8 cellular contexts compared by ENCODE assay signal in genomic region chr20:59042796-59043621, GRCh38. TPM values are rescaled to one million over a fixed set of nuclear protein-coding genes. Genes with fewer than 3 reads are reported as not detected.
DNase-seq lines count a peak whose midpoint lies in the region; TF ChIP-seq lines count a peak whose summit lies in the region.

No MANE protein-coding gene starts in this region.

- peaks cover 41% of the 10 kb centered on the region for H4K20me1 ChIP-seq in Loucy (ENCODE audit: insufficient read depth, low read length, poor library complexity, severe bottlenecking)

- H3K27me3 ChIP-seq in H7 (ENCODE audit: control insufficient read depth, insufficient read depth, low read length) (no peaks in the 10 kb centered on the region; the same call in 1 of the 2 replicates), Loucy (ENCODE audit: insufficient read depth, low read length, poor library complexity, severe bottlenecking) (no peaks in the 10 kb centered on the region), neuron (ENCODE audit: insufficient read depth, low read length) (no peaks in the 10 kb centered on the region), stomach smooth muscle (ENCODE audit: control insufficient read depth in 1 of 2, insufficient read depth in 2 of 2, low read length in 2 of 2) (no peaks in the 10 kb centered on the region)

- H3K27ac ChIP-seq in stomach smooth muscle (ENCODE audit: low read length): peak overlapping the region; percentile 50

- H3K36me3 ChIP-seq in H7 (replicated peaks; ENCODE audit: control insufficient read depth, insufficient read depth, low read length) (no peaks in the 10 kb centered on the region; the same call in 1 of the 2 replicates), Loucy (ENCODE audit: insufficient read depth, low read length) (peaks cover 2% of the 10 kb centered on the region; the same call in 1 of the 2 replicates), neuron (ENCODE audit: insufficient read depth, low read length) (no peaks in the 10 kb centered on the region), stomach smooth muscle (ENCODE audit: control insufficient read depth in 2 of 2, insufficient read depth in 2 of 2, low read length in 2 of 2) (peaks cover under 1 to 3% of the 10 kb centered on the region in 2 donors)

- H3K9ac ChIP-seq in Loucy (ENCODE audit: low read depth, low read length, poor library complexity, severe bottlenecking) (peak overlapping the region; percentile 83), stomach smooth muscle (ENCODE audit: low read length in 2 of 2) (peak overlapping the region; percentile 73 to 79)

- H3K4me2 ChIP-seq in Loucy (ENCODE audit: low read depth, low read length, poor library complexity, severe bottlenecking): peak overlapping the region; percentile 96

- no peaks in the 10 kb centered on the region for H3F3A ChIP-seq in Loucy (ENCODE audit: low read depth)

- H2AFZ ChIP-seq in Loucy (ENCODE audit: low read length): peak overlapping the region; percentile 100
- H2AFZ ChIP-seq in neuron (ENCODE audit: low read depth, low read length): peak overlapping the region; percentile 76

- H3K4me1 ChIP-seq in Loucy (ENCODE audit: insufficient read depth, low read length, poor library complexity, severe bottlenecking): peaks cover 49% of the 10 kb centered on the region
- H3K4me1 ChIP-seq in neuron (ENCODE audit: insufficient read depth, low read length): peaks cover 8% of the 10 kb centered on the region
- H3K4me1 ChIP-seq in stomach smooth muscle (ENCODE audit: control insufficient read depth, insufficient read depth, low read length): peaks cover 15% of the 10 kb centered on the region

- TF ChIP-seq CTCF in Loucy (conservative IDR thresholded peaks at IDR 0.05; ENCODE audit: low read length) (no peak), foreskin fibroblast (IDR thresholded peaks at IDR 0.05; ENCODE audit: low read depth, low read length) (no peak)

- no peaks in the 10 kb centered on the region for H3K9me3 ChIP-seq in Loucy (ENCODE audit: insufficient read depth, low read depth, low read length)
- peaks cover 3% of the 10 kb centered on the region for H3K9me3 ChIP-seq in neuron (ENCODE audit: low read length)
- no peaks in the 10 kb centered on the region for H3K9me3 ChIP-seq in stomach smooth muscle (ENCODE audit: control insufficient read depth in 2 of 2, low read length in 2 of 2)

- peak; percentile 95 for DNase-seq in ELR (ENCODE audit: low read depth)
- peak; percentile 99 for DNase-seq in H7
- peak; percentile 96 to 98 for DNase-seq in SHP77 (lab: John Stamatoyannopoulos, UW)
- peak; percentile 95 for DNase-seq in activated gamma-delta T cell (lab: John Stamatoyannopoulos, UW)
- DNase-seq in foreskin fibroblast: peak; percentile 91 to 98

- peak overlapping the region; percentile 61 for H3K4me3 ChIP-seq in H7 (ENCODE audit: insufficient read depth, low read depth, low read length)
- peak overlapping the region; percentile 89 for H3K4me3 ChIP-seq in Loucy (ENCODE audit: low read length, poor library complexity, severe bottlenecking)
- peak overlapping the region; percentile 84 to 88 for H3K4me3 ChIP-seq in foreskin fibroblast (ENCODE audit: low read depth in 1 of 2, low read length in 2 of 2)
- H3K4me3 ChIP-seq in neuron (ENCODE audit: low read length): peak overlapping the region; percentile 67
- peak overlapping the region; percentile 72 to 87 for H3K4me3 ChIP-seq in stomach smooth muscle (ENCODE audit: low read length in 2 of 2)

- no peaks in the 10 kb centered on the region for H3K9me2 ChIP-seq in Loucy (replicated peaks; ENCODE audit: low read depth, low read length)

- H3K79me2 ChIP-seq in Loucy (ENCODE audit: insufficient read depth, low read length): peaks cover 46% of the 10 kb centered on the region

RNA-seq across cellular contexts. Expression of gene PRELID3B, which starts 0.4 kb away (rescaled TPM):
- total RNA-seq in H7 (2014; rRNA removed; shearing (Covaris generic)): 29.5 and 36.3 TPM in 2 replicates

RNA-seq across cellular contexts. Expression of gene ATP5F1E, which starts 10.9 kb away (rescaled TPM):
- 14.3 and 16.4 TPM in 2 replicates for total RNA-seq in H7 (2014; rRNA removed; shearing (Covaris generic))

RNA-seq across cellular contexts. Expression of gene TUBB1, which starts 23.8 kb away (rescaled TPM):
- total RNA-seq in H7 (2014; rRNA removed; shearing (Covaris generic)): not detected in 2 replicates

RNA-seq across cellular contexts. Expression of gene CTSZ, which starts 36.0 kb away (rescaled TPM):
- 12.9 and 19.7 TPM in 2 replicates for total RNA-seq in H7 (2014; rRNA removed; shearing (Covaris generic))

Comparison
In these comparisons a context has a peak if more than half of its experiments do, and no peak if none do; other contexts are left out.
1. Peak in every context shown above with its lines: DNase-seq, H3K4me3 ChIP-seq and H3K27ac ChIP-seq.